In genomic region chr4:20362148-20362547, GRCh38 we compare ENCODE assay signal across 20 cellular contexts.
"Had no signal": no experiment of that assay in that cellular context is flagged by ENCODE, and none has a peak within 500 bp of the region (broad histone marks: within the 10 kb centered on the region; RNA-seq: fewer than 3 reads in every experiment).

No MANE protein-coding gene starts in this region.

- H3K4me3 Mint-ChIP-seq: naive B cell; nephron progenitor cell; stimulated activated memory B cell treated with anti-CD40 and anti-IgM and Interleukin-4, amounts not matched to agents 10 μg/mL and 1 μg/mL and 100 μg/mL, for 72 hours; stimulated activated naive CD8-positive, alpha-beta T cell treated with anti-CD3 and anti-CD28 coated beads, Interleukin-15, Interleukin-2, amounts not matched to agents 100 ng/mL and 50 ng/mL, for 24 hours had no signal

- H3K36me3 Mint-ChIP-seq: naive B cell; stimulated activated memory B cell treated with anti-CD40 and anti-IgM and Interleukin-4, amounts not matched to agents 10 μg/mL and 1 μg/mL and 100 μg/mL, for 72 hours had no signal

- H3K27ac Mint-ChIP-seq: naive B cell; nephron progenitor cell; stimulated activated memory B cell treated with anti-CD40 and anti-IgM and Interleukin-4, amounts not matched to agents 10 μg/mL and 1 μg/mL and 100 μg/mL, for 72 hours; stimulated activated naive CD8-positive, alpha-beta T cell treated with anti-CD3 and anti-CD28 coated beads, Interleukin-15, Interleukin-2, amounts not matched to agents 100 ng/mL and 50 ng/mL, for 24 hours had no signal

- H3K9me3 Mint-ChIP-seq: nephron progenitor cell had no signal

- ATAC-seq: esophagus mucosa; heart right ventricle; sciatic nerve; stimulated activated memory B cell treated with anti-CD40 and anti-IgM and Interleukin-4, amounts not matched to agents 10 μg/mL and 1 μg/mL and 100 μg/mL, for 72 hours had no signal

- DNase-seq: dorsolateral prefrontal cortex; effector CD8-positive, alpha-beta T cell; heart right ventricle; hypothalamus; kidney glomerular epithelial cell; mesendoderm; naive B cell; nephron progenitor cell; posterior cingulate gyrus; spleen; stimulated activated CD4-positive, alpha-beta T cell treated with anti-CD3 and anti-CD28 coated beads, Interleukin-15, amount 100 ng/mL, for 24 hours; stimulated activated CD4-positive, alpha-beta T cell treated with anti-CD3 and anti-CD28 coated beads, Interleukin-1b, Interleukin-23, amount 100 ng/mL, for 48 hours; stimulated activated CD4-positive, alpha-beta T cell treated with anti-CD3 and anti-CD28 coated beads, Interleukin-4, amount 100 ng/mL, for 24 hours; tibial artery; upper lobe of left lung; uterus had no signal

- H3K27me3 Mint-ChIP-seq: naive B cell; stimulated activated memory B cell treated with anti-CD40 and anti-IgM and Interleukin-4, amounts not matched to agents 10 μg/mL and 1 μg/mL and 100 μg/mL, for 72 hours; stimulated activated naive CD8-positive, alpha-beta T cell treated with anti-CD3 and anti-CD28 coated beads, Interleukin-15, Interleukin-2, amounts not matched to agents 100 ng/mL and 50 ng/mL, for 24 hours had no signal
